In genomic region chr16:52512297-52512987, GRCh38 we compare ENCODE assay signal across 16 cellular contexts. TPM values are rescaled to one million over a fixed set of nuclear protein-coding genes. Genes with fewer than 3 reads are reported as not detected.
DNase-seq lines count a peak whose midpoint lies in the region; FAIRE-seq and TF ChIP-seq lines count a peak whose summit lies in the region.
"Had no signal": no experiment of that assay in that cellular context is flagged by ENCODE, and none has a peak within 500 bp of the region (broad histone marks: within the 10 kb centered on the region; RNA-seq: fewer than 3 reads in every experiment).

No MANE protein-coding gene starts in this region.

- peak overlapping the region; percentile 21 to 51; a peak in 3 of 4 replicates for H3K4me2 ChIP-seq in H1 (ENCODE audit: insufficient read depth in 1 of 2, low read depth in 2 of 2, low read length in 2 of 2)

- peak overlapping the region; percentile 45 for H3K27ac ChIP-seq in 22Rv1
- H3K27ac ChIP-seq in HUES48 (ENCODE audit: low read depth, low read length): peak overlapping the region; percentile 60
- H3K27ac ChIP-seq in H1 (ENCODE audit: low read depth, low read length): no peak overlapping the region
- no peak overlapping the region for H3K27ac ChIP-seq in ascending aorta
- H3K27ac ChIP-seq: C4-2B had no signal

- H2BK5ac ChIP-seq in H1 (ENCODE audit: low read depth, low read length): peak overlapping the region; percentile 46; the same call in 1 of the 2 replicates

- no peak overlapping the region for H3K27ac Mint-ChIP-seq in activated naive CD4-positive, alpha-beta T cell treated with anti-CD3 and anti-CD28 coated beads, Interleukin-2, amount 10 ng/mL, durations not matched to agents 7 days and 5 days
- H3K27ac Mint-ChIP-seq: CD8-positive, alpha-beta T cell had no signal

- H3K27me3 Mint-ChIP-seq in activated naive CD4-positive, alpha-beta T cell treated with anti-CD3 and anti-CD28 coated beads, Interleukin-2, amount 10 ng/mL, durations not matched to agents 7 days and 5 days: no peaks in the 10 kb centered on the region

- DNase-seq in H1 (ENCODE audit: low read depth in 1 of 2, low spot score in 2 of 2) (peak in 1 of 2 experiments; percentile 7), iPS-NIHi11 (ENCODE audit: low spot score) (peak; percentile 45), NCI-H526 (lab: John Stamatoyannopoulos, UW) (no peak), ascending aorta (ENCODE audit: low spot score in 2 of 2) (no peak), G401 (ENCODE audit: low spot score) (no peak)
- no peak for DNase-seq in activated naive CD4-positive, alpha-beta T cell treated with anti-CD3 and anti-CD28 coated beads, Interleukin-2, amount 10 ng/mL, durations not matched to agents 7 days and 5 days
- DNase-seq: BE2C; Caco-2; CD8-positive, alpha-beta T cell; DND-41; GF-D8; H7 had no signal

- peaks cover 19% of the 10 kb centered on the region for H3K4me1 ChIP-seq in HUES48 (ENCODE audit: control insufficient read depth, insufficient read depth, low read length)
- peaks cover 0 to 10% (median 7%) of the 10 kb centered on the region in 4 experiments; a peak in 5 of 7 replicates for H3K4me1 ChIP-seq in H1 (replicated peaks in 1 of 4; ENCODE audit: control insufficient read depth in 3 of 4, insufficient read depth in 4 of 4, low read length in 3 of 4)
- no peaks in the 10 kb centered on the region for H3K4me1 ChIP-seq in ascending aorta
- H3K4me1 ChIP-seq: BE2C, Caco-2 had no signal

- H3K4me1 Mint-ChIP-seq in activated naive CD4-positive, alpha-beta T cell treated with anti-CD3 and anti-CD28 coated beads, Interleukin-2, amount 10 ng/mL, durations not matched to agents 7 days and 5 days: no peaks in the 10 kb centered on the region

- H3K36me3 ChIP-seq in HUES48 (ENCODE audit: control insufficient read depth, insufficient read depth, low read length) (peaks cover 3% of the 10 kb centered on the region), H1 (ENCODE audit: control insufficient read depth in 2 of 4, insufficient read depth in 4 of 4, low read length in 3 of 4) (no peaks in the 10 kb centered on the region; a peak in 2 of 8 replicates), ascending aorta (no peaks in the 10 kb centered on the region)
- H3K36me3 ChIP-seq: BE2C had no signal

- intact Hi-C loops in ascending aorta (cut with DNase I): no loop called here

- POLR2A ChIA-PET in H1 (lab: Charles Lee; ENCODE audit: partially characterized antibody): no interaction called here

- no peak overlapping the region for H3K23ac ChIP-seq in H1 (ENCODE audit: insufficient read length)

- FAIRE-seq in H1 (lab: Jason Lieb, UNC): peak; percentile 74

- TF ChIP-seq CTCF in 22Rv1 (IDR thresholded peaks at IDR 0.05): no peak
- no peak for TF ChIP-seq CTCF in H1 (IDR thresholded peaks at IDR 0.05; ENCODE audit: control extremely low read depth in 1 of 3, insufficient read depth in 1 of 3, low read depth in 1 of 3, low read length in 3 of 3)
- TF ChIP-seq CTCF in ascending aorta (IDR thresholded peaks at IDR 0.05): no peak

- H2AK5ac ChIP-seq in H1 (ENCODE audit: low read depth, low read length): no peak overlapping the region

- H3K9me3 Mint-ChIP-seq in activated naive CD4-positive, alpha-beta T cell treated with anti-CD3 and anti-CD28 coated beads, Interleukin-2, amount 10 ng/mL, durations not matched to agents 7 days and 5 days: no peaks in the 10 kb centered on the region

- no peak overlapping the region for H4K91ac ChIP-seq in H1 (replicated peaks; ENCODE audit: insufficient read length, low read length)

- 57% methylated on average over 4 of the region's 4 CpGs; no CpG with 5 or more reads in 1 of the 2 experiments for WGBS in H1 (ENCODE audit: extremely low coverage in 1 of 2, insufficient coverage in 1 of 2, insufficient read length in 1 of 2, insufficient replicate concordance in 2 of 2, low coverage in 1 of 2, low lambda C conversion rate in 2 of 2, missing lambda C conversion rate in 1 of 2), 2 experiments

- H3K79me2 ChIP-seq in H1 (ENCODE audit: control insufficient read depth in 1 of 2, insufficient read depth in 2 of 2, low read length in 2 of 2): peaks cover 0 to 68% of the 10 kb centered on the region in 2 experiments; a peak in 3 of 4 replicates

- H3K56ac ChIP-seq in H1 (replicated peaks; ENCODE audit: insufficient read length, low read depth, low read length): no peak overlapping the region

- no peak overlapping the region for H4K5ac ChIP-seq in H1 (ENCODE audit: insufficient read length, low read depth, low read length)

- H3K4me3 ChIP-seq in HUES48 (ENCODE audit: low read depth, low read length) (no peak overlapping the region; the same call in 1 of the 2 replicates), H1 (ENCODE audit: extremely low read depth in 1 of 4, insufficient read depth in 2 of 4, low read depth in 3 of 4, low read length in 4 of 4) (peak overlapping the region in 1 of 4 experiments; percentile 7; a peak in 1 of 8 replicates), ascending aorta (no peak overlapping the region)

- no peak overlapping the region for H3K4me3 Mint-ChIP-seq in activated naive CD4-positive, alpha-beta T cell treated with anti-CD3 and anti-CD28 coated beads, Interleukin-2, amount 10 ng/mL, durations not matched to agents 7 days and 5 days
- H3K4me3 Mint-ChIP-seq: CD8-positive, alpha-beta T cell had no signal

- CTCF ChIA-PET in H1 (lab: Charles Lee; ENCODE audit: partially characterized antibody): interaction anchor here (0.6 to 1.3 kb wide), 5 partner anchors 9 to 443 kb away, joined by 3 to 4 read pairs (median 4); no protein-coding TSS in a partner anchor
- CTCF ChIA-PET in activated naive CD4-positive, alpha-beta T cell treated with anti-CD3 and anti-CD28 coated beads, Interleukin-2, amount 10 ng/mL, durations not matched to agents 7 days and 5 days (lab: Charles Lee): no interaction called here

- TF ChIP-seq EP300 in H1 (IDR thresholded peaks at IDR 0.05; ENCODE audit: borderline replicate concordance in 1 of 2, low read depth in 2 of 2, low read length in 2 of 2): no peak

- H2AFZ ChIP-seq in H1 (ENCODE audit: low read length): no peak overlapping the region

- no peak for TF ChIP-seq RAD21 in H1 (IDR thresholded peaks at IDR 0.05 in 1 of 2, conservative IDR thresholded peaks at IDR 0.05 in 1 of 2; ENCODE audit: low read depth in 2 of 2, low read length in 2 of 2)

- no peaks in the 10 kb centered on the region for H3K36me3 Mint-ChIP-seq in activated naive CD4-positive, alpha-beta T cell treated with anti-CD3 and anti-CD28 coated beads, Interleukin-2, amount 10 ng/mL, durations not matched to agents 7 days and 5 days
- H3K36me3 Mint-ChIP-seq: CD8-positive, alpha-beta T cell had no signal

- H3K9me3 ChIP-seq in HUES48 (ENCODE audit: control insufficient read depth, insufficient read depth, low read length): no peaks in the 10 kb centered on the region
- no peaks in the 10 kb centered on the region for H3K9me3 ChIP-seq in H1 (ENCODE audit: insufficient read depth in 2 of 2, low read depth in 1 of 2, low read length in 1 of 2)
- no peaks in the 10 kb centered on the region for H3K9me3 ChIP-seq in ascending aorta
- H3K9me3 ChIP-seq: BE2C, Caco-2 had no signal

- H2BK15ac ChIP-seq in H1 (ENCODE audit: low read length): no peak overlapping the region

- no peaks in the 10 kb centered on the region for H3K23me2 ChIP-seq in H1 (ENCODE audit: low read depth, low read length)

- H4K20me1 ChIP-seq in H1 (replicated peaks in 1 of 2; ENCODE audit: control insufficient read depth in 1 of 2, insufficient read depth in 2 of 2, low read length in 2 of 2): peaks cover 0 to 4% of the 10 kb centered on the region in 2 experiments

- H2BK20ac ChIP-seq in H1 (ENCODE audit: low read length): no peak overlapping the region

- H4K8ac ChIP-seq in H1 (ENCODE audit: extremely low read depth, insufficient read depth, low read length): no peak overlapping the region

- in situ Hi-C loops in G401 (cut with HindIII; ENCODE audit: low sequenced_read_pairs): no loop called here

- no peak overlapping the region for H3K4ac ChIP-seq in H1 (replicated peaks; ENCODE audit: insufficient read length, low read depth, low read length)

- no peak overlapping the region for H3K14ac ChIP-seq in H1 (ENCODE audit: insufficient read length)

- H2BK120ac ChIP-seq in H1 (replicated peaks; ENCODE audit: low read depth, low read length): no peak overlapping the region

- H3K9ac ChIP-seq in HUES48 (ENCODE audit: low read depth, low read length) (peak overlapping the region; percentile 22; the same call in 1 of the 2 replicates), H1 (replicated peaks in 1 of 4; ENCODE audit: extremely low read depth in 1 of 4, low read depth in 3 of 4, low read length in 3 of 4) (no peak overlapping the region)

- 0 out of 2 replicates have a peak overlapping the region, but pooled peaks have one; percentile 62 for H3K18ac ChIP-seq in H1 (ENCODE audit: extremely low read depth, low read length)

- no peak for TF ChIP-seq POLR2A in H1 (IDR thresholded peaks at IDR 0.05; ENCODE audit: control extremely low read depth in 1 of 2, low read depth in 2 of 2, low read length in 2 of 2)

- H3K27me3 ChIP-seq in HUES48 (ENCODE audit: control insufficient read depth, insufficient read depth, low read length) (no peaks in the 10 kb centered on the region), H1 (replicated peaks in 1 of 4; ENCODE audit: control insufficient read depth in 3 of 4, extremely low read depth in 1 of 4, insufficient read depth in 3 of 4, low read length in 3 of 4) (no peaks in the 10 kb centered on the region), ascending aorta (no peaks in the 10 kb centered on the region)
- H3K27me3 ChIP-seq: BE2C had no signal

- peak overlapping the region; percentile 41; the same call in 1 of the 2 replicates for H2BK12ac ChIP-seq in H1 (ENCODE audit: low read depth, low read length)

- no peaks in the 10 kb centered on the region for H3K79me1 ChIP-seq in H1 (ENCODE audit: low read depth, low read length)

TF ChIP-seq in H1, 55 proteins besides CTCF, POLR2A, EP300 and RAD21:
- TF ChIP-seq HDAC6 (IDR thresholded peaks at IDR 0.05; ENCODE audit: low read depth, low read length) (no peak), KDM4A (IDR thresholded peaks at IDR 0.05; ENCODE audit: low read depth, low read length, severe bottlenecking) (no peak), SIX5 (IDR thresholded peaks at IDR 0.05; ENCODE audit: low read depth, low read length) (no peak), TEAD4 (IDR thresholded peaks at IDR 0.05; ENCODE audit: low read depth, low read length) (peak; percentile 38; the same call in 1 of the 2 replicates)

RNA-seq across cellular contexts. Expression of gene TOX3, which starts 34.5 kb away (rescaled TPM):
- total RNA-seq in H1 (2021; fragmentation: NEBNext Ultra II Directional; extraction: Animal tissue kit (Norgen Biotek cat#: 25700)): 16.7 and 21.2 TPM in 2 replicates
- 22.7 and 31.2 TPM in 2 replicates for polyA plus RNA-seq in H1 (2011; rRNA removed)
- 13.6 TPM for polyA plus RNA-seq in H1 (2011; cell fraction: cytosol; rRNA removed)
- 39.3 TPM for polyA plus RNA-seq in H1 (2011; cell fraction: nucleus; rRNA removed)
- 17.8 to 24.5 TPM (median 19.6 TPM) in 4 replicates for polyA plus RNA-seq in H1 (2012, experiment 1 of 2)
- polyA plus RNA-seq in H1 (2012, experiment 2 of 2): 2.6 TPM
- 8.0 TPM for polyA plus RNA-seq in H1 (2013, experiment 1 of 2)
- 7.7 TPM for polyA plus RNA-seq in H1 (2013, experiment 2 of 2)
- polyA minus RNA-seq in H1 (2011; rRNA and poly(A)+ RNA removed): 56.6 and 76.8 TPM in 2 replicates
- polyA minus RNA-seq in H1 (2011; cell fraction: cytosol; rRNA and poly(A)+ RNA removed): 25.2 TPM
- 48.8 TPM for polyA minus RNA-seq in H1 (2011; cell fraction: nucleus; rRNA and poly(A)+ RNA removed)
- total RNA-seq in ascending aorta: not detected
- not detected in 2 replicates for total RNA-seq in G401 (2014; rRNA removed; shearing (Covaris generic))
- total RNA-seq: A172; CD8-positive, alpha-beta T cell had no signal

Comparison
In these comparisons a context has a peak if more than half of its experiments do, and no peak if none do; other contexts are left out.
1. H3K27ac ChIP-seq: peak in 22Rv1 (single experiment) and HUES48 (single experiment); none in H1 (single experiment) and ascending aorta (0 of 2).
2. RNA of gene TOX3, which starts 34.5 kb away (total RNA-seq): 16.7 to 21.2 TPM in H1; not detected in ascending aorta (single experiment) and not detected in G401; every median in the first group is over 10 times any median in the second.